1 cellular context compared by ENCODE assay signal in the genomic region with DNA sequence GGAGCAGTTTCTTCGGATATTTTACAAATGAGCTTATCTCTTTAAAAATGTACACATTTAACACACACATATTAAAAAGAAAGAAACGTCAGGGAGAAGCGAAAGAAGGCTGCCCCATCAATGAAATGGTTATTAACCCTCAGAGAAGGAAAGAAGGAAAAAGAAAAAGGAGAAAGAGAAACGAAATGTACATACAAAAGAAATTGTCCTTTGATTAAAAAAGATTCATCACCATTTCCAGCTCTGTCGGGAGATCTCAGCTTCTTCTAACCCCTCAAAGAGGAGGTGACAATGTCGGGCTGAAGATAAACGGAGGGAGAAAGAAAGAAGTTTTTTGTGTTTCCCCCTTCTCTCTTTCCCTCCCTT.
TF ChIP-seq lines count a peak whose summit lies in the region.

No MANE protein-coding gene starts in this region.

TF ChIP-seq in GM12878, 131 proteins besides CTCF, POLR2A, EP300 and RAD21 (continued from another document):
- TF ChIP-seq, protein P1, sequence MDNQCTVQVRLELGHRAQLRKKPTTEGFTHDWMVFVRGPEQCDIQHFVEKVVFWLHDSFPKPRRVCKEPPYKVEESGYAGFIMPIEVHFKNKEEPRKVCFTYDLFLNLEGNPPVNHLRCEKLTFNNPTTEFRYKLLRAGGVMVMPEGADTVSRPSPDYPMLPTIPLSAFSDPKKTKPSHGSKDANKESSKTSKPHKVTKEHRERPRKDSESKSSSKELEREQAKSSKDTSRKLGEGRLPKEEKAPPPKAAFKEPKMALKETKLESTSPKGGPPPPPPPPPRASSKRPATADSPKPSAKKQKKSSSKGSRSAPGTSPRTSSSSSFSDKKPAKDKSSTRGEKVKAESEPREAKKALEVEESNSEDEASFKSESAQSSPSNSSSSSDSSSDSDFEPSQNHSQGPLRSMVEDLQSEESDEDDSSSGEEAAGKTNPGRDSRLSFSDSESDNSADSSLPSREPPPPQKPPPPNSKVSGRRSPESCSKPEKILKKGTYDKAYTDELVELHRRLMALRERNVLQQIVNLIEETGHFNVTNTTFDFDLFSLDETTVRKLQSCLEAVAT (IDR thresholded peaks at IDR 0.05) = peak; percentile 76; the same call in 1 of the 2 replicates
- TF ChIP-seq, protein P2, sequence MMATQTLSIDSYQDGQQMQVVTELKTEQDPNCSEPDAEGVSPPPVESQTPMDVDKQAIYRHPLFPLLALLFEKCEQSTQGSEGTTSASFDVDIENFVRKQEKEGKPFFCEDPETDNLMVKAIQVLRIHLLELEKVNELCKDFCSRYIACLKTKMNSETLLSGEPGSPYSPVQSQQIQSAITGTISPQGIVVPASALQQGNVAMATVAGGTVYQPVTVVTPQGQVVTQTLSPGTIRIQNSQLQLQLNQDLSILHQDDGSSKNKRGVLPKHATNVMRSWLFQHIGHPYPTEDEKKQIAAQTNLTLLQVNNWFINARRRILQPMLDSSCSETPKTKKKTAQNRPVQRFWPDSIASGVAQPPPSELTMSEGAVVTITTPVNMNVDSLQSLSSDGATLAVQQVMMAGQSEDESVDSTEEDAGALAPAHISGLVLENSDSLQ (IDR thresholded peaks at IDR 0.05) = no peak
- TF ChIP-seq, protein P3, sequence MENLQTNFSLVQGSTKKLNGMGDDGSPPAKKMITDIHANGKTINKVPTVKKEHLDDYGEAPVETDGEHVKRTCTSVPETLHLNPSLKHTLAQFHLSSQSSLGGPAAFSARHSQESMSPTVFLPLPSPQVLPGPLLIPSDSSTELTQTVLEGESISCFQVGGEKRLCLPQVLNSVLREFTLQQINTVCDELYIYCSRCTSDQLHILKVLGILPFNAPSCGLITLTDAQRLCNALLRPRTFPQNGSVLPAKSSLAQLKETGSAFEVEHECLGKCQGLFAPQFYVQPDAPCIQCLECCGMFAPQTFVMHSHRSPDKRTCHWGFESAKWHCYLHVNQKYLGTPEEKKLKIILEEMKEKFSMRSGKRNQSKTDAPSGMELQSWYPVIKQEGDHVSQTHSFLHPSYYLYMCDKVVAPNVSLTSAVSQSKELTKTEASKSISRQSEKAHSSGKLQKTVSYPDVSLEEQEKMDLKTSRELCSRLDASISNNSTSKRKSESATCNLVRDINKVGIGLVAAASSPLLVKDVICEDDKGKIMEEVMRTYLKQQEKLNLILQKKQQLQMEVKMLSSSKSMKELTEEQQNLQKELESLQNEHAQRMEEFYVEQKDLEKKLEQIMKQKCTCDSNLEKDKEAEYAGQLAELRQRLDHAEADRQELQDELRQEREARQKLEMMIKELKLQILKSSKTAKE (IDR thresholded peaks at IDR 0.05; ENCODE audit: low read depth, poor library complexity, severe bottlenecking) = no peak
